1 cellular context compared by ENCODE assay signal in the genomic region with DNA sequence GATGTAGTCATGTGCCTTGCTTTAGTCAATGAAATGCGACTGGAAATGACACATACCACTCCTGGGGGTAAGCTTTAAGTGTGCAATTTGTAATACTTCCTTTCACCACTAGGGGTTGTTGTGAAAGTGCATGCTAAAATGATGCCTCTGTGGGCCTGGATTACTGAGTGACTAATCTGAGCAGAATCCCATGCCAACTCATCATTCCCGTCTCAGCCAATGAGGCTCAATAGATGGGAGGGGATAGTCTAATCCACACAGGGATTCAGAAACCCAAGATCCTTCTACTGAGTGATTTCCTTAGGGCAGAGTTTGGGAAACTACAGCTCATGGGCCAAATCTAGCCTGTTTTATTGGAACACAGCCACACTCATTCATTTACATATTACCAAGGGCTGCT.
TF ChIP-seq lines count a peak whose summit lies in the region.

No MANE protein-coding gene starts in this region.

TF ChIP-seq in H1, 55 proteins besides CTCF, POLR2A, EP300 and RAD21:
- TF ChIP-seq JUND (IDR thresholded peaks at IDR 0.05; ENCODE audit: low read length): peak; percentile 67; the same call in 1 of the 2 replicates
- peak; percentile 66; the same call in 1 of the 2 replicates for TF ChIP-seq MAFK (IDR thresholded peaks at IDR 0.05; ENCODE audit: low read depth, low read length)
- TF ChIP-seq BRCA1 (IDR thresholded peaks at IDR 0.05; ENCODE audit: low read depth, low read length): no peak
- 0 out of 2 replicates have a peak, but pooled peaks have one; percentile 20 for TF ChIP-seq CHD2 (IDR thresholded peaks at IDR 0.05; ENCODE audit: low read length)
- TF ChIP-seq SP2 (IDR thresholded peaks at IDR 0.05; ENCODE audit: low read length): no peak
- TF ChIP-seq TEAD4 (IDR thresholded peaks at IDR 0.05; ENCODE audit: low read depth, low read length): peak; percentile 18; the same call in 1 of the 2 replicates
- no peak for TF ChIP-seq KDM1A (IDR thresholded peaks at IDR 0.05; ENCODE audit: borderline replicate concordance, low read length)
- peak; percentile 41; the same call in 1 of the 2 replicates for TF ChIP-seq CEBPB (IDR thresholded peaks at IDR 0.05; ENCODE audit: low read depth, low read length)
